9 cellular contexts compared by ENCODE assay signal in the genomic region with DNA sequence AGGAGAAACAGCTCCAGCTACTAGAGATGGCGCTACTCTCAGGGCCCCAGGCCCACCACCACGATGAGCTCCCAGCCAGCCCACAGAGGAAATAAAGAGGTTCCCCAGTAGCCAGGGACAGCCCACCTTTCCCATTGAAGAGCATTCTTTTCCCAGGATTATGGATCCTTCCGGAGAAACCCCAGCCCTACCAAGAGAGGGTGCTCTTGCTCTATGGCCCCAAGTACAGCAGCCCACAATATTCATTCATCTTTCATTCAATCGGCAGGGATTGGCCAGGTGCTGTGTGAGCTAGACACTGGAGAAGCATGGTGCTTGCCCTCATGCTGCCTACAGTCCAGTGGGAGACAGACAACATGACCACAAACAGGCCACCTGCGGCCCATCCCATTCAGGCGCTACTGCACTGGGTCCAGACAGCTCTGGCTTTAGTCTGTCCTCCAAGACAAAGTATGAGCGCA. TPM values are rescaled to one million over a fixed set of nuclear protein-coding genes. Genes with fewer than 3 reads are reported as not detected.
A peak's percentile ranks its signal among the peaks of the same experiment; 100 is the strongest.
DNase-seq lines count a peak whose midpoint lies in the region; ATAC-seq, FAIRE-seq and TF ChIP-seq lines count a peak whose summit lies in the region.
"Had no signal": no experiment of that assay in that cellular context is flagged by ENCODE, and none has a peak within 500 bp of the region (broad histone marks: within the 10 kb centered on the region; RNA-seq: fewer than 3 reads in every experiment).

No MANE protein-coding gene starts in this region.

- no peak for FAIRE-seq in H1 (lab: Jason Lieb, UNC)

- H3K4me1 Mint-ChIP-seq in activated naive CD8-positive, alpha-beta T cell treated with anti-CD3 and anti-CD28 coated beads, Interleukin-2, amount 50 U/mL, for 24 hours, result no peaks in the 10 kb centered on the region
- no peaks in the 10 kb centered on the region for H3K4me1 Mint-ChIP-seq in CD8-positive, alpha-beta T cell (ENCODE audit: low read depth)

- no peak overlapping the region for H2BK5ac ChIP-seq in H1 (ENCODE audit: low read depth, low read length)

- H4K20me1 ChIP-seq in MM.1S (ENCODE audit: insufficient read depth, low read length) (no peaks in the 10 kb centered on the region), H1 (replicated peaks in 1 of 2; ENCODE audit: control insufficient read depth in 1 of 2, insufficient read depth in 2 of 2, low read length in 2 of 2) (no peaks in the 10 kb centered on the region)

- H3K27me3 ChIP-seq in MM.1S (replicated peaks; ENCODE audit: insufficient read depth, low read length), result no peaks in the 10 kb centered on the region
- H3K27me3 ChIP-seq in H1 (replicated peaks in 1 of 4; ENCODE audit: control insufficient read depth in 3 of 4, extremely low read depth in 1 of 4, insufficient read depth in 3 of 4, low read length in 3 of 4), result no peaks in the 10 kb centered on the region
- H3K27me3 ChIP-seq in gastroesophageal sphincter, result no peaks in the 10 kb centered on the region
- H3K27me3 ChIP-seq in CD8-positive, alpha-beta T cell (ENCODE audit: insufficient read depth, low read length), result no peaks in the 10 kb centered on the region

- H3F3A ChIP-seq in MM.1S (ENCODE audit: insufficient read depth, low read length), result no peaks in the 10 kb centered on the region

- no peak overlapping the region for H2BK120ac ChIP-seq in H1 (replicated peaks; ENCODE audit: low read depth, low read length)

- H4K8ac ChIP-seq in H1 (ENCODE audit: extremely low read depth, insufficient read depth, low read length), result no peak overlapping the region

- H3K4me2 ChIP-seq in MM.1S (ENCODE audit: low read depth, low read length) (no peak overlapping the region), H1 (ENCODE audit: insufficient read depth in 1 of 2, low read depth in 2 of 2, low read length in 2 of 2) (no peak overlapping the region)

- DNase-seq in ELF-1 (ENCODE audit: low read depth, low spot score), result peak; percentile 40
- no peak for DNase-seq in MM.1S
- no peak for DNase-seq in H1 (ENCODE audit: low read depth in 1 of 2, low spot score in 2 of 2)
- DNase-seq in mesenteric fat pad (ENCODE audit: low spot score), result peak; percentile 68
- DNase-seq in activated naive CD8-positive, alpha-beta T cell treated with anti-CD3 and anti-CD28 coated beads, Interleukin-2, amount 50 U/mL, for 24 hours, result no peak
- DNase-seq in CD8-positive, alpha-beta T cell, result no peak
- DNase-seq: NCI-H1436 had no signal

- H4K91ac ChIP-seq in H1 (replicated peaks; ENCODE audit: insufficient read length, low read length), result no peak overlapping the region

- no peaks in the 10 kb centered on the region for H3K36me3 Mint-ChIP-seq in activated naive CD8-positive, alpha-beta T cell treated with anti-CD3 and anti-CD28 coated beads, Interleukin-2, amount 50 U/mL, for 24 hours (ENCODE audit: low read depth)
- H3K36me3 Mint-ChIP-seq in CD8-positive, alpha-beta T cell, result no peaks in the 10 kb centered on the region

- no peaks in the 10 kb centered on the region for H3K27me3 Mint-ChIP-seq in activated naive CD8-positive, alpha-beta T cell treated with anti-CD3 and anti-CD28 coated beads, Interleukin-2, amount 50 U/mL, for 24 hours
- H3K27me3 Mint-ChIP-seq in CD8-positive, alpha-beta T cell (ENCODE audit: low read depth), result peaks cover 3% of the 10 kb centered on the region

- H3K4me1 ChIP-seq in MM.1S (ENCODE audit: low read length) (no peaks in the 10 kb centered on the region), H1 (replicated peaks in 1 of 4; ENCODE audit: control insufficient read depth in 3 of 4, insufficient read depth in 4 of 4, low read length in 3 of 4) (no peaks in the 10 kb centered on the region), gastroesophageal sphincter (no peaks in the 10 kb centered on the region)
- no peaks in the 10 kb centered on the region for H3K4me1 ChIP-seq in CD8-positive, alpha-beta T cell (ENCODE audit: insufficient read depth, low read length)

- no peak overlapping the region for H2BK12ac ChIP-seq in H1 (ENCODE audit: low read depth, low read length)

- H4K5ac ChIP-seq in H1 (ENCODE audit: insufficient read length, low read depth, low read length), result no peak overlapping the region

- POLR2A ChIA-PET in H1 (lab: Charles Lee; ENCODE audit: partially characterized antibody), result interaction anchor here (0.8 kb wide), 1 partner anchor 27 kb away, joined by 3 read pairs; no protein-coding TSS in a partner anchor
- POLR2A ChIA-PET in CD8-positive, alpha-beta T cell (lab: Charles Lee), result no interaction called here

- no peaks in the 10 kb centered on the region for H3K9me3 Mint-ChIP-seq in activated naive CD8-positive, alpha-beta T cell treated with anti-CD3 and anti-CD28 coated beads, Interleukin-2, amount 50 U/mL, for 24 hours
- H3K9me3 Mint-ChIP-seq in CD8-positive, alpha-beta T cell, result no peaks in the 10 kb centered on the region

- CTCF ChIA-PET in H1 (lab: Charles Lee; ENCODE audit: partially characterized antibody), result interaction anchor here (0.7 to 1.5 kb wide), 19 partner anchors 10 to 360 kb away, joined by 3 to 8 read pairs (median 4); partner anchors contain the start of gene PMVK
- CTCF ChIA-PET in CD8-positive, alpha-beta T cell (lab: Charles Lee), result interaction anchor here (0.8 to 1.6 kb wide), 7 partner anchors 11 to 146 kb away, joined by 3 to 8 read pairs (median 3); partner anchors contain the start of gene ADAM15

- H2AFZ ChIP-seq in MM.1S (ENCODE audit: low read length), result no peak overlapping the region
- no peak overlapping the region for H2AFZ ChIP-seq in H1 (ENCODE audit: low read length)

- H3K23ac ChIP-seq in H1 (ENCODE audit: insufficient read length), result no peak overlapping the region

- intact Hi-C loops in CD8-positive, alpha-beta T cell (cut with DNase I, micrococcal nuclease), result no loop called here

- no peak overlapping the region for H2AK5ac ChIP-seq in H1 (ENCODE audit: low read depth, low read length)

- no peaks in the 10 kb centered on the region for H3K9me2 ChIP-seq in MM.1S (replicated peaks; ENCODE audit: insufficient read depth, low read length)

- H3K9ac ChIP-seq in MM.1S (ENCODE audit: low read length) (no peak overlapping the region), H1 (replicated peaks in 1 of 4; ENCODE audit: extremely low read depth in 1 of 4, low read depth in 3 of 4, low read length in 3 of 4) (no peak overlapping the region)

- H3K4ac ChIP-seq in H1 (replicated peaks; ENCODE audit: insufficient read length, low read depth, low read length), result no peak overlapping the region

- WGBS in H1 (ENCODE audit: extremely low coverage in 1 of 2, insufficient coverage in 1 of 2, insufficient read length in 1 of 2, insufficient replicate concordance in 2 of 2, low coverage in 1 of 2, low lambda C conversion rate in 2 of 2, missing lambda C conversion rate in 1 of 2), 2 experiments, result 93% methylated on average over 7 of the region's 7 CpGs; no CpG with 5 or more reads in 1 of the 2 experiments
- WGBS in gastroesophageal sphincter (ENCODE audit: low coverage in 1 of 2), 2 donors, result 57 to 100% methylated on average over 1 to 6 of the region's 7 CpGs

- H3K36me3 ChIP-seq in MM.1S (replicated peaks; ENCODE audit: insufficient read depth, low read length), result no peaks in the 10 kb centered on the region
- H3K36me3 ChIP-seq in H1 (ENCODE audit: control insufficient read depth in 2 of 4, insufficient read depth in 4 of 4, low read length in 3 of 4), result no peaks in the 10 kb centered on the region
- no peaks in the 10 kb centered on the region for H3K36me3 ChIP-seq in gastroesophageal sphincter
- H3K36me3 ChIP-seq in CD8-positive, alpha-beta T cell (ENCODE audit: insufficient read depth, low read length), result no peaks in the 10 kb centered on the region

- H3K9me3 ChIP-seq in MM.1S (replicated peaks; ENCODE audit: insufficient read depth, low read length) (no peaks in the 10 kb centered on the region), H1 (ENCODE audit: insufficient read depth in 2 of 2, low read depth in 1 of 2, low read length in 1 of 2) (peaks cover 9 to 14% of the 10 kb centered on the region in 2 experiments; a peak in 3 of 4 replicates), gastroesophageal sphincter (no peaks in the 10 kb centered on the region)
- H3K9me3 ChIP-seq in CD8-positive, alpha-beta T cell (ENCODE audit: low read length), result no peaks in the 10 kb centered on the region

- no peak overlapping the region for H3K18ac ChIP-seq in H1 (ENCODE audit: extremely low read depth, low read length)

- H3K4me3 ChIP-seq in MM.1S (ENCODE audit: low read length) (no peak overlapping the region), H1 (ENCODE audit: extremely low read depth in 1 of 4, insufficient read depth in 2 of 4, low read depth in 3 of 4, low read length in 4 of 4) (no peak overlapping the region), gastroesophageal sphincter (no peak overlapping the region)
- H3K4me3 ChIP-seq in CD8-positive, alpha-beta T cell (ENCODE audit: low read depth, low read length), result no peak overlapping the region

- TF ChIP-seq POLR2A in H1 (IDR thresholded peaks at IDR 0.05; ENCODE audit: control extremely low read depth in 1 of 2, low read depth in 2 of 2, low read length in 2 of 2) (no peak), gastroesophageal sphincter (IDR thresholded peaks at IDR 0.05) (no peak)

- H2BK20ac ChIP-seq in H1 (ENCODE audit: low read length), result no peak overlapping the region

- TF ChIP-seq EP300 in H1 (IDR thresholded peaks at IDR 0.05; ENCODE audit: borderline replicate concordance in 1 of 2, low read depth in 2 of 2, low read length in 2 of 2) (no peak), gastroesophageal sphincter (IDR thresholded peaks at IDR 0.05) (no peak)

- no peak overlapping the region for H3K27ac Mint-ChIP-seq in activated naive CD8-positive, alpha-beta T cell treated with anti-CD3 and anti-CD28 coated beads, Interleukin-2, amount 50 U/mL, for 24 hours
- H3K27ac Mint-ChIP-seq in CD8-positive, alpha-beta T cell, result no peak overlapping the region

- no peaks in the 10 kb centered on the region for H3K23me2 ChIP-seq in H1 (ENCODE audit: low read depth, low read length)

- ATAC-seq in GM21360 (IDR thresholded peaks at IDR 0.05; ENCODE audit: unreplicated experiment), result no peak
- ATAC-seq in gastroesophageal sphincter, result no peak
- no peak for ATAC-seq in activated naive CD8-positive, alpha-beta T cell treated with anti-CD3 and anti-CD28 coated beads, Interleukin-2, amount 50 U/mL, for 24 hours
- no peak for ATAC-seq in CD8-positive, alpha-beta T cell

- no peak overlapping the region for H3K14ac ChIP-seq in H1 (ENCODE audit: insufficient read length)

- H2BK15ac ChIP-seq in H1 (ENCODE audit: low read length), result no peak overlapping the region

- H3K27ac ChIP-seq in MM.1S (ENCODE audit: low read length) (no peak overlapping the region), H1 (ENCODE audit: low read depth, low read length) (no peak overlapping the region), gastroesophageal sphincter (no peak overlapping the region)
- no peak overlapping the region for H3K27ac ChIP-seq in CD8-positive, alpha-beta T cell (ENCODE audit: low read depth, low read length)

- H3K4me3 Mint-ChIP-seq in activated naive CD8-positive, alpha-beta T cell treated with anti-CD3 and anti-CD28 coated beads, Interleukin-2, amount 50 U/mL, for 24 hours, result no peak overlapping the region
- no peak overlapping the region for H3K4me3 Mint-ChIP-seq in CD8-positive, alpha-beta T cell

- peak; percentile 68 to 74 for TF ChIP-seq RAD21 in H1 (IDR thresholded peaks at IDR 0.05 in 1 of 2, conservative IDR thresholded peaks at IDR 0.05 in 1 of 2; ENCODE audit: low read depth in 2 of 2, low read length in 2 of 2)

- H3K79me2 ChIP-seq in MM.1S (ENCODE audit: low read length), result no peaks in the 10 kb centered on the region
- no peaks in the 10 kb centered on the region for H3K79me2 ChIP-seq in H1 (ENCODE audit: control insufficient read depth in 1 of 2, insufficient read depth in 2 of 2, low read length in 2 of 2)

- no peak overlapping the region for H3K56ac ChIP-seq in H1 (replicated peaks; ENCODE audit: insufficient read length, low read depth, low read length)

- H3K79me1 ChIP-seq in H1 (ENCODE audit: low read depth, low read length), result no peaks in the 10 kb centered on the region

- TF ChIP-seq CTCF in MM.1S (IDR thresholded peaks at IDR 0.05; ENCODE audit: low read length), result peak; percentile 44
- TF ChIP-seq CTCF in H1 (IDR thresholded peaks at IDR 0.05; ENCODE audit: control extremely low read depth in 1 of 3, insufficient read depth in 1 of 3, low read depth in 1 of 3, low read length in 3 of 3), result peak; percentile 22 to 55 (median 52)
- peak in 1 of 4 experiments; percentile 51 for TF ChIP-seq CTCF in gastroesophageal sphincter (IDR thresholded peaks at IDR 0.05)
- TF ChIP-seq CTCF in CD8-positive, alpha-beta T cell (IDR thresholded peaks at IDR 0.05), result no peak

RNA-seq across cellular contexts. Expression of gene PMVK, which starts 29.9 kb away (rescaled TPM):
- total RNA-seq in H1 (2021; fragmentation: NEBNext Ultra II Directional; extraction: Animal tissue kit (Norgen Biotek cat#: 25700)), result 26.5 and 30.5 TPM in 2 replicates
- 23.8 and 36.8 TPM in 2 replicates for polyA plus RNA-seq in H1 (2011; rRNA removed)
- 48.2 TPM for polyA plus RNA-seq in H1 (2011; cell fraction: cytosol; rRNA removed)
- polyA plus RNA-seq in H1 (2011; cell fraction: nucleus; rRNA removed), result 27.9 TPM
- 30.7 to 53.6 TPM (median 51.4 TPM) in 4 replicates for polyA plus RNA-seq in H1 (2012, experiment 1 of 2)
- polyA plus RNA-seq in H1 (2012, experiment 2 of 2), result 26.4 TPM
- 18.8 TPM for polyA plus RNA-seq in H1 (2013, experiment 1 of 2)
- polyA plus RNA-seq in H1 (2013, experiment 2 of 2), result 21.2 TPM
- 11.3 and 12.9 TPM in 2 replicates for polyA minus RNA-seq in H1 (2011; rRNA and poly(A)+ RNA removed)
- polyA minus RNA-seq in H1 (2011; cell fraction: cytosol; rRNA and poly(A)+ RNA removed), result 14.0 TPM
- polyA minus RNA-seq in H1 (2011; cell fraction: nucleus; rRNA and poly(A)+ RNA removed), result 8.5 TPM
- 31.2 TPM for total RNA-seq in mesenteric fat pad
- 10 to 100 TPM; 15.8 to 21.3 (median 18.2) TPM for total RNA-seq in gastroesophageal sphincter
- 1 to 10 TPM; 6.7 to 7.3 TPM for total RNA-seq in CD8-positive, alpha-beta T cell

RNA-seq across cellular contexts. Expression of gene KCNN3, which starts 36.6 kb away (rescaled TPM):
- 2.8 and 3.0 TPM in 2 replicates for total RNA-seq in H1 (2021; fragmentation: NEBNext Ultra II Directional; extraction: Animal tissue kit (Norgen Biotek cat#: 25700))
- polyA plus RNA-seq in H1 (2011; rRNA removed), result 3.7 and 4.5 TPM in 2 replicates
- 2.1 TPM for polyA plus RNA-seq in H1 (2011; cell fraction: cytosol; rRNA removed)
- polyA plus RNA-seq in H1 (2011; cell fraction: nucleus; rRNA removed), result 5.4 TPM
- polyA plus RNA-seq in H1 (2012, experiment 1 of 2), result 2.8 to 4.4 TPM (median 3.5 TPM) in 4 replicates
- 1.6 TPM for polyA plus RNA-seq in H1 (2012, experiment 2 of 2)
- 1.7 TPM for polyA plus RNA-seq in H1 (2013, experiment 1 of 2)
- polyA plus RNA-seq in H1 (2013, experiment 2 of 2), result 1.9 TPM
- polyA minus RNA-seq in H1 (2011; rRNA and poly(A)+ RNA removed), result 5.4 and 9.2 TPM in 2 replicates
- polyA minus RNA-seq in H1 (2011; cell fraction: cytosol; rRNA and poly(A)+ RNA removed), result 3.9 TPM
- 4.1 TPM for polyA minus RNA-seq in H1 (2011; cell fraction: nucleus; rRNA and poly(A)+ RNA removed)
- total RNA-seq in mesenteric fat pad (0.96 TPM), gastroesophageal sphincter (10 to 100 TPM in 1 of 4 donors, 1 to 10 TPM in 3; 1.8 to 13.7 (median 8.1) TPM)
- under 1 TPM in 1 of 2 experiments, not detected in 1; 0.03 TPM for total RNA-seq in CD8-positive, alpha-beta T cell

RNA-seq across cellular contexts. Expression of gene PBXIP1, which starts 49.2 kb away (rescaled TPM):
- total RNA-seq in H1 (2021; fragmentation: NEBNext Ultra II Directional; extraction: Animal tissue kit (Norgen Biotek cat#: 25700)), result 17.9 and 19.8 TPM in 2 replicates
- polyA plus RNA-seq in H1 (2011; rRNA removed), result 12.0 and 14.3 TPM in 2 replicates
- 22.3 TPM for polyA plus RNA-seq in H1 (2011; cell fraction: cytosol; rRNA removed)
- 31.4 TPM for polyA plus RNA-seq in H1 (2011; cell fraction: nucleus; rRNA removed)
- polyA plus RNA-seq in H1 (2012, experiment 1 of 2), result 23.2 to 27.8 TPM (median 26.0 TPM) in 4 replicates
- polyA plus RNA-seq in H1 (2012, experiment 2 of 2), result 15.7 TPM
- 23.5 TPM for polyA plus RNA-seq in H1 (2013, experiment 1 of 2)
- 23.6 TPM for polyA plus RNA-seq in H1 (2013, experiment 2 of 2)
- 13.3 and 14.2 TPM in 2 replicates for polyA minus RNA-seq in H1 (2011; rRNA and poly(A)+ RNA removed)
- 12.4 TPM for polyA minus RNA-seq in H1 (2011; cell fraction: cytosol; rRNA and poly(A)+ RNA removed)
- 13.7 TPM for polyA minus RNA-seq in H1 (2011; cell fraction: nucleus; rRNA and poly(A)+ RNA removed)
- total RNA-seq in mesenteric fat pad (43.5 TPM), gastroesophageal sphincter (100 to 1,000 TPM; 205 to 371 (median 283) TPM)
- total RNA-seq in CD8-positive, alpha-beta T cell, result 100 to 1,000 TPM; 315 to 319 TPM

RNA-seq across cellular contexts. Expression of gene PYGO2, which starts 54.9 kb away (rescaled TPM):
- 31.6 and 32.4 TPM in 2 replicates for total RNA-seq in H1 (2021; fragmentation: NEBNext Ultra II Directional; extraction: Animal tissue kit (Norgen Biotek cat#: 25700))
- polyA plus RNA-seq in H1 (2011; rRNA removed), result 31.0 and 36.3 TPM in 2 replicates
- polyA plus RNA-seq in H1 (2011; cell fraction: cytosol; rRNA removed), result 24.4 TPM
- 31.8 TPM for polyA plus RNA-seq in H1 (2011; cell fraction: nucleus; rRNA removed)
- polyA plus RNA-seq in H1 (2012, experiment 1 of 2), result 26.7 to 28.7 TPM (median 28.3 TPM) in 4 replicates
- 38.2 TPM for polyA plus RNA-seq in H1 (2012, experiment 2 of 2)
- 22.4 TPM for polyA plus RNA-seq in H1 (2013, experiment 1 of 2)
- polyA plus RNA-seq in H1 (2013, experiment 2 of 2), result 21.0 TPM
- 17.6 and 24.9 TPM in 2 replicates for polyA minus RNA-seq in H1 (2011; rRNA and poly(A)+ RNA removed)
- polyA minus RNA-seq in H1 (2011; cell fraction: cytosol; rRNA and poly(A)+ RNA removed), result 18.0 TPM
- 14.7 TPM for polyA minus RNA-seq in H1 (2011; cell fraction: nucleus; rRNA and poly(A)+ RNA removed)
- total RNA-seq in mesenteric fat pad, result 22.2 TPM
- 10 to 100 TPM; 19.1 to 40.1 (median 25.7) TPM for total RNA-seq in gastroesophageal sphincter
- 10 to 100 TPM; 25.1 to 26.7 TPM for total RNA-seq in CD8-positive, alpha-beta T cell

Comparison
In these comparisons a context has a peak if more than half of its experiments do, and no peak if none do; other contexts are left out.
1. DNase-seq: peak in ELF-1 (single experiment) and mesenteric fat pad (single experiment); none in MM.1S (single experiment), H1 (0 of 2), activated naive CD8-positive, alpha-beta T cell treated with anti-CD3 and anti-CD28 coated beads, Interleukin-2, amount 50 U/mL, for 24 hours (single experiment) and CD8-positive, alpha-beta T cell (0 of 7).